In the genomic region with DNA sequence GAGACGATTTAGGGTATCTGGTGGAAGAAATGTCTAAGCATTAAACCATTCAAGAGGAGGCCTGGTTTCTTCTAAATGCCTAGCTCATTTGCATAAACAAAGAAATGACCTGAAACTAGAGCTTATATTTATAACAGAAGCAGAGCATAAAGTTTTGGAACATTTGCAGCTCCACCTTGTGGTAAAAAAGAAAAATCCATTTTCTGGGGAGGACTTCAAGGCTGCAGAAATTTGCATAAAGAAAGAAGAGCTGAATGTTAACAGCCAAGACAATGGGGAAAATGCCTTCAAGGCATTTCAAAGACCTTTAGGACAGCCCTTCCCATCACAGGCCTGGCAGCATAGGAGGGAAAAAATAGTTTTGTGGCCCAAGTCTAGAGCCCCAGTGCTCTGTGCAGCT, we compare ENCODE assay signal across 13 cellular contexts.
DNase-seq lines count a peak whose midpoint lies in the region; ATAC-seq and TF ChIP-seq lines count a peak whose summit lies in the region.
"Had no signal": no experiment of that assay in that cellular context is flagged by ENCODE, and none has a peak within 500 bp of the region (broad histone marks: within the 10 kb centered on the region; RNA-seq: fewer than 3 reads in every experiment).

No MANE protein-coding gene starts in this region.

- H3K27me3 Mint-ChIP-seq in CD8-positive, alpha-beta memory T cell, result no peaks in the 10 kb centered on the region

- intact Hi-C loops in left lung (cut with DNase I), result no loop called here

- no peak overlapping the region for H3K4me3 ChIP-seq in left lung
- H3K4me3 ChIP-seq in CD8-positive, alpha-beta memory T cell (ENCODE audit: low read length), result no peak overlapping the region
- no peak overlapping the region for H3K4me3 ChIP-seq in effector memory CD4-positive, alpha-beta T cell (ENCODE audit: insufficient read depth, low read depth, low read length, poor library complexity, severe bottlenecking)
- H3K4me3 ChIP-seq: MG63 had no signal

- H3K4me1 ChIP-seq in left lung, result no peaks in the 10 kb centered on the region
- no peaks in the 10 kb centered on the region for H3K4me1 ChIP-seq in CD8-positive, alpha-beta memory T cell (ENCODE audit: insufficient read depth, low read length)
- no peaks in the 10 kb centered on the region for H3K4me1 ChIP-seq in effector memory CD4-positive, alpha-beta T cell (ENCODE audit: control insufficient read depth, insufficient read depth, low read length, poor library complexity, severe bottlenecking)

- peaks cover 0 to 2% of the 10 kb centered on the region in 2 donors for H3K9me3 ChIP-seq in left lung
- no peaks in the 10 kb centered on the region for H3K9me3 ChIP-seq in CD8-positive, alpha-beta memory T cell (ENCODE audit: low read length)
- H3K9me3 ChIP-seq in effector memory CD4-positive, alpha-beta T cell (ENCODE audit: control insufficient read depth, low read length), result no peaks in the 10 kb centered on the region
- H3K9me3 ChIP-seq: MG63 had no signal

- peaks cover 0 to 5% (median 4%) of the 10 kb centered on the region in 5 donors for H3K9me3 Mint-ChIP-seq in CD8-positive, alpha-beta memory T cell

- H3K4me1 Mint-ChIP-seq in CD8-positive, alpha-beta memory T cell, result no peaks in the 10 kb centered on the region
- H3K4me1 Mint-ChIP-seq: nephron had no signal

- CTCF ChIA-PET in CD8-positive, alpha-beta memory T cell (lab: Charles Lee), result no interaction called here

- no peaks in the 10 kb centered on the region for H3K36me3 ChIP-seq in left lung
- no peaks in the 10 kb centered on the region for H3K36me3 ChIP-seq in CD8-positive, alpha-beta memory T cell (ENCODE audit: insufficient read depth, low read length)
- H3K36me3 ChIP-seq in effector memory CD4-positive, alpha-beta T cell (ENCODE audit: control insufficient read depth, insufficient read depth, low read length), result no peaks in the 10 kb centered on the region
- H3K36me3 ChIP-seq: MG63 had no signal

- H3K36me3 Mint-ChIP-seq in CD8-positive, alpha-beta memory T cell, result no peaks in the 10 kb centered on the region

- DNase-seq in HT-29 (ENCODE audit: low spot score) (peak; percentile 11), SW480 (ENCODE audit: low spot score) (peak; percentile 5), left lung (no peak), NCI-H2081 (lab: John Stamatoyannopoulos, UW) (no peak)
- DNase-seq in CD8-positive, alpha-beta memory T cell, result no peak
- no peak for DNase-seq in effector memory CD4-positive, alpha-beta T cell
- DNase-seq: head of caudate nucleus; MG63; Right ventricle myocardium superior; stimulated activated CD4-positive, alpha-beta T cell treated with anti-CD3 and anti-CD28 coated beads, Interleukin-4, amount 100 ng/mL, for 24 hours had no signal

- no peaks in the 10 kb centered on the region for H3K27me3 ChIP-seq in left lung
- H3K27me3 ChIP-seq in CD8-positive, alpha-beta memory T cell (ENCODE audit: insufficient read depth, low read length, poor library complexity, severe bottlenecking), result no peaks in the 10 kb centered on the region
- no peaks in the 10 kb centered on the region for H3K27me3 ChIP-seq in effector memory CD4-positive, alpha-beta T cell (replicated peaks; ENCODE audit: control insufficient read depth, insufficient read depth, low read length, poor library complexity, severe bottlenecking)
- H3K27me3 ChIP-seq: MG63 had no signal

- H3K27ac ChIP-seq in C4-2B, result no peak overlapping the region
- no peak overlapping the region for H3K27ac ChIP-seq in left lung
- H3K27ac ChIP-seq in CD8-positive, alpha-beta memory T cell (ENCODE audit: low read depth, low read length), result no peak overlapping the region
- no peak overlapping the region for H3K27ac ChIP-seq in effector memory CD4-positive, alpha-beta T cell (ENCODE audit: insufficient read depth, low read length, poor library complexity, severe bottlenecking)

- POLR2A ChIA-PET in CD8-positive, alpha-beta memory T cell (lab: Charles Lee), result no interaction called here

- H3K4me3 Mint-ChIP-seq in CD8-positive, alpha-beta memory T cell, result no peak overlapping the region
- H3K4me3 Mint-ChIP-seq: nephron had no signal

- no peak overlapping the region for H3K27ac Mint-ChIP-seq in CD8-positive, alpha-beta memory T cell
- H3K27ac Mint-ChIP-seq: nephron had no signal

- peak; percentile 78 for TF ChIP-seq CTCF in C4-2B (conservative IDR thresholded peaks at IDR 0.05)
- TF ChIP-seq CTCF in left lung (IDR thresholded peaks at IDR 0.05), result peak in 1 of 2 donors; percentile 17

- ATAC-seq in left lung (peak; percentile 27), HG03139 (IDR thresholded peaks at IDR 0.05; ENCODE audit: unreplicated experiment) (no peak)

Comparison
In these comparisons a context has a peak if more than half of its experiments do, and no peak if none do; other contexts are left out.
1. DNase-seq: peak in HT-29 (single experiment) and SW480 (single experiment); none in left lung (0 of 2), CD8-positive, alpha-beta memory T cell (0 of 5), effector memory CD4-positive, alpha-beta T cell (0 of 3) and NCI-H2081 (0 of 2).